In the genomic region with DNA sequence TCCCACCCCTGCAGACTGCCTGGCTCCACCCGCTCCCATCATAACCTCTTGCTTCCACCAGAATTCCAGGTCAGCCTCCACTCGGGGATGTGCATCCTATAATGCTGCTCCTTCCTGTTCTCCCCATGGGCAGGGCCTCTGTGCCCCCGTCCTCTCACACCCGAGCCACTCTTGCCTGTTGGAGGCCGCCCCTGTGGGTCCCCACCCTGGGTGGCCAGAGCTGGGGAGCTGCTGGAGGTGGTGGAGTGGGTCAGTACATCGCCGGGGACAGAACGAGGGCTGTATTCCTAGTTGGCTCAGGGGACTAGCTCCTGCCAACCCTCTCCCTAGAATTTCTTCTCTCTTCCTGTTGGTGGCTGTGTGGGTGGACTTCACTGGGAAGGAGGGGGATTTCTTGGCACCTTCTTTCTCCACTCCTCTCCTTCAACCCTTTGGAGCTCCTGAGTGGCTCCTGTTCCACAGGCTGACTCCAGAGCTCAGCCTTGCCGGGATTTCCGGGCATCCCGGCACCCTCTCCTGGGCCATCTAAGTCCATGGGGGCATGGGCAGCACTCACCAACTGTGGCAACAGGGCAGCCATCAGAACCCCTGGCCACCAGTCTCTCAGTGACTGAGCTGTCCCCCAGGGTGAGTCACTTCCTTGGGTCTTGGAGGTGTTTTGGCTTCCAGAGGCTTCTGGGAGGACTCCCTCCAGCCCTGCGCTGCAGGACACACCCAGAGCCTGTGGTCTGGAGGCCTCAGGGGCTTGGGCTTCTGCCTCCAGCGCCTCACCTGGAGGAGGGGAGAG, we compare ENCODE assay signal across 12 cellular contexts.
A peak's percentile ranks its signal among the peaks of the same experiment; 100 is the strongest.
DNase-seq lines count a peak whose midpoint lies in the region; ATAC-seq and FAIRE-seq lines count a peak whose summit lies in the region.
"Had no signal": no experiment of that assay in that cellular context is flagged by ENCODE, and none has a peak within 500 bp of the region (broad histone marks: within the 10 kb centered on the region; RNA-seq: fewer than 3 reads in every experiment).

No MANE protein-coding gene starts in this region.

- H3K36me3 ChIP-seq in mesendoderm (ENCODE audit: control insufficient read depth, insufficient read depth, low read length) (no peaks in the 10 kb centered on the region), small intestine (ENCODE audit: control insufficient read depth in 2 of 2, insufficient read depth in 2 of 2, low read length in 2 of 2) (peaks cover 3 to 12% of the 10 kb centered on the region in 2 donors)

- no peak overlapping the region for H3K4me2 ChIP-seq in mesendoderm (ENCODE audit: low read length)

- peak overlapping the region; percentile 55 for H3K27ac Mint-ChIP-seq in activated naive CD8-positive, alpha-beta T cell treated with anti-CD3 and anti-CD28 coated beads for 36 hours
- no peak overlapping the region for H3K27ac Mint-ChIP-seq in activated naive CD8-positive, alpha-beta T cell treated with anti-CD3 and anti-CD28 coated beads, Interleukin-2, amount 50 U/mL, for 24 hours
- peak overlapping the region; percentile 54 for H3K27ac Mint-ChIP-seq in activated T-helper 17 cell treated with anti-CD3 and anti-CD28 coated beads, Interleukin-2, amount 50 U/mL, for 72 hours
- H3K27ac Mint-ChIP-seq: activated CD8-positive, alpha-beta memory T cell treated with anti-CD3 and anti-CD28 coated beads, Interleukin-2, amount 10 ng/mL, durations not matched to agents 7 days and 5 days had no signal

- no peak for ATAC-seq in activated naive CD8-positive, alpha-beta T cell treated with anti-CD3 and anti-CD28 coated beads, Interleukin-2, amount 50 U/mL, for 24 hours
- ATAC-seq in activated T-helper 17 cell treated with anti-CD3 and anti-CD28 coated beads, Interleukin-2, amount 50 U/mL, for 72 hours (replicated peaks): no peak
- ATAC-seq: activated CD8-positive, alpha-beta memory T cell treated with anti-CD3 and anti-CD28 coated beads, Interleukin-2, amount 10 ng/mL, durations not matched to agents 7 days and 5 days; body of pancreas had no signal

- FAIRE-seq in urothelium cell line (lab: Jason Lieb, UNC) (no peak), small intestine (lab: Jason Lieb, UNC) (no peak)

- no peak overlapping the region for H2BK120ac ChIP-seq in mesendoderm (ENCODE audit: low read depth, low read length)

- H3K4me1 Mint-ChIP-seq in activated naive CD8-positive, alpha-beta T cell treated with anti-CD3 and anti-CD28 coated beads for 36 hours: no peaks in the 10 kb centered on the region
- no peaks in the 10 kb centered on the region for H3K4me1 Mint-ChIP-seq in activated naive CD8-positive, alpha-beta T cell treated with anti-CD3 and anti-CD28 coated beads, Interleukin-2, amount 50 U/mL, for 24 hours
- peaks cover 12% of the 10 kb centered on the region for H3K4me1 Mint-ChIP-seq in activated T-helper 17 cell treated with anti-CD3 and anti-CD28 coated beads, Interleukin-2, amount 50 U/mL, for 72 hours

- H3K9ac ChIP-seq in mesendoderm (ENCODE audit: low read length): no peak overlapping the region

- no peak overlapping the region for H3K56ac ChIP-seq in mesendoderm (ENCODE audit: low read length)

- H3K27ac ChIP-seq in mesendoderm (ENCODE audit: low read depth, low read length) (no peak overlapping the region), small intestine (ENCODE audit: low read depth in 1 of 2, low read length in 1 of 2) (peak overlapping the region in 1 of 2 donors; percentile 18)
- H3K27ac ChIP-seq: neutrophil had no signal

- peaks cover 3% of the 10 kb centered on the region for H3K4me1 ChIP-seq in mesendoderm (ENCODE audit: control insufficient read depth, low read depth, low read length)
- H3K4me1 ChIP-seq in small intestine (ENCODE audit: control insufficient read depth in 2 of 2, insufficient read depth in 1 of 2, low read depth in 1 of 2, low read length in 1 of 2): no peaks in the 10 kb centered on the region

- H2AK5ac ChIP-seq in mesendoderm (ENCODE audit: low read length): no peak overlapping the region

- H3K79me2 ChIP-seq in mesendoderm (ENCODE audit: control insufficient read depth, insufficient read depth, low read length): no peaks in the 10 kb centered on the region

- H3K27me3 ChIP-seq in mesendoderm (ENCODE audit: insufficient read depth, low read length, poor library complexity) (no peaks in the 10 kb centered on the region), small intestine (ENCODE audit: control insufficient read depth in 2 of 2, insufficient read depth in 2 of 2, low read length in 2 of 2) (no peaks in the 10 kb centered on the region)
- H3K27me3 ChIP-seq: body of pancreas, neutrophil had no signal

- no peak overlapping the region for H4K5ac ChIP-seq in mesendoderm (ENCODE audit: low read length)

- H4K8ac ChIP-seq in mesendoderm (ENCODE audit: low read depth, low read length): no peak overlapping the region

- H3K4me3 ChIP-seq in mesendoderm (ENCODE audit: low read length) (no peak overlapping the region), small intestine (ENCODE audit: low read depth in 1 of 2, low read length in 2 of 2) (no peak overlapping the region)
- H3K4me3 ChIP-seq: body of pancreas had no signal

- no peaks in the 10 kb centered on the region for H3K79me1 ChIP-seq in mesendoderm (ENCODE audit: low read length)

- no peak overlapping the region for H2BK15ac ChIP-seq in mesendoderm (replicated peaks; ENCODE audit: low read depth)

- H3K4ac ChIP-seq in mesendoderm (ENCODE audit: low read depth, low read length): no peak overlapping the region

- DNase-seq in activated naive CD8-positive, alpha-beta T cell treated with anti-CD3 and anti-CD28 coated beads for 36 hours: no peak
- no peak for DNase-seq in activated naive CD8-positive, alpha-beta T cell treated with anti-CD3 and anti-CD28 coated beads, Interleukin-2, amount 50 U/mL, for 24 hours
- peak; percentile 30 for DNase-seq in mesendoderm
- DNase-seq in urothelium cell line (ENCODE audit: low spot score): peak; percentile 70
- no peak for DNase-seq in NCI-H1694 treated with DMSO at 0.1 percent for 48 hours (lab: John Stamatoyannopoulos, UW)
- no peak for DNase-seq in DMS153 (lab: John Stamatoyannopoulos, UW)
- no peak for DNase-seq in small intestine
- DNase-seq: activated CD8-positive, alpha-beta memory T cell treated with anti-CD3 and anti-CD28 coated beads, Interleukin-2, amount 10 ng/mL, durations not matched to agents 7 days and 5 days; body of pancreas; NCI-H446 treated with DMSO at 0.1 percent for 48 hours had no signal

- H3K36me3 Mint-ChIP-seq in activated naive CD8-positive, alpha-beta T cell treated with anti-CD3 and anti-CD28 coated beads for 36 hours: peaks cover 10% of the 10 kb centered on the region
- peaks cover 7% of the 10 kb centered on the region for H3K36me3 Mint-ChIP-seq in activated naive CD8-positive, alpha-beta T cell treated with anti-CD3 and anti-CD28 coated beads, Interleukin-2, amount 50 U/mL, for 24 hours (ENCODE audit: low read depth)
- H3K36me3 Mint-ChIP-seq in activated T-helper 17 cell treated with anti-CD3 and anti-CD28 coated beads, Interleukin-2, amount 50 U/mL, for 72 hours (ENCODE audit: low read depth): peaks cover 61% of the 10 kb centered on the region

- whole genome bisulfite sequencing in mesendoderm (ENCODE audit: extremely low coverage, insufficient coverage, low lambda C conversion rate): no CpG with 5 or more reads among the region's 13 CpGs
- WGBS in small intestine, 3 donors: 82 to 98% (median 94%) methylated on average over 12 to 13 of the region's 13 CpGs

- no peaks in the 10 kb centered on the region for H3K27me3 Mint-ChIP-seq in activated naive CD8-positive, alpha-beta T cell treated with anti-CD3 and anti-CD28 coated beads for 36 hours
- no peaks in the 10 kb centered on the region for H3K27me3 Mint-ChIP-seq in activated naive CD8-positive, alpha-beta T cell treated with anti-CD3 and anti-CD28 coated beads, Interleukin-2, amount 50 U/mL, for 24 hours
- H3K27me3 Mint-ChIP-seq in activated T-helper 17 cell treated with anti-CD3 and anti-CD28 coated beads, Interleukin-2, amount 50 U/mL, for 72 hours: no peaks in the 10 kb centered on the region
- H3K27me3 Mint-ChIP-seq: activated CD8-positive, alpha-beta memory T cell treated with anti-CD3 and anti-CD28 coated beads, Interleukin-2, amount 10 ng/mL, durations not matched to agents 7 days and 5 days had no signal

- no peak overlapping the region for H2BK5ac ChIP-seq in mesendoderm (ENCODE audit: low read length)

- H3K9me3 ChIP-seq in small intestine (ENCODE audit: control insufficient read depth, low read depth): no peaks in the 10 kb centered on the region
- H3K9me3 ChIP-seq: body of pancreas, neutrophil had no signal

- no peaks in the 10 kb centered on the region for H3K9me3 Mint-ChIP-seq in activated naive CD8-positive, alpha-beta T cell treated with anti-CD3 and anti-CD28 coated beads for 36 hours
- no peaks in the 10 kb centered on the region for H3K9me3 Mint-ChIP-seq in activated naive CD8-positive, alpha-beta T cell treated with anti-CD3 and anti-CD28 coated beads, Interleukin-2, amount 50 U/mL, for 24 hours
- no peaks in the 10 kb centered on the region for H3K9me3 Mint-ChIP-seq in activated T-helper 17 cell treated with anti-CD3 and anti-CD28 coated beads, Interleukin-2, amount 50 U/mL, for 72 hours

- no peak overlapping the region for H3K23ac ChIP-seq in mesendoderm (ENCODE audit: low read length)

- no peak overlapping the region for H3K18ac ChIP-seq in mesendoderm (ENCODE audit: low read length)

- no peak overlapping the region for H3K4me3 Mint-ChIP-seq in activated naive CD8-positive, alpha-beta T cell treated with anti-CD3 and anti-CD28 coated beads for 36 hours
- H3K4me3 Mint-ChIP-seq in activated naive CD8-positive, alpha-beta T cell treated with anti-CD3 and anti-CD28 coated beads, Interleukin-2, amount 50 U/mL, for 24 hours: no peak overlapping the region
- no peak overlapping the region for H3K4me3 Mint-ChIP-seq in activated T-helper 17 cell treated with anti-CD3 and anti-CD28 coated beads, Interleukin-2, amount 50 U/mL, for 72 hours
- H3K4me3 Mint-ChIP-seq: activated CD8-positive, alpha-beta memory T cell treated with anti-CD3 and anti-CD28 coated beads, Interleukin-2, amount 10 ng/mL, durations not matched to agents 7 days and 5 days had no signal

Comparison
In these comparisons a context has a peak if more than half of its experiments do, and no peak if none do; other contexts are left out.
1. DNase-seq: peak in mesendoderm (single experiment) and urothelium cell line (single experiment); none in activated naive CD8-positive, alpha-beta T cell treated with anti-CD3 and anti-CD28 coated beads for 36 hours (single experiment), activated naive CD8-positive, alpha-beta T cell treated with anti-CD3 and anti-CD28 coated beads, Interleukin-2, amount 50 U/mL, for 24 hours (single experiment), NCI-H1694 treated with DMSO at 0.1 percent for 48 hours (single experiment), DMS153 (single experiment) and small intestine (single experiment).